20 cellular contexts compared by ENCODE assay signal in genomic region chr15:56893349-56893678, GRCh38. TPM values are rescaled to one million over a fixed set of nuclear protein-coding genes. Genes with fewer than 3 reads are reported as not detected.
DNase-seq lines count a peak whose midpoint lies in the region; ATAC-seq and TF ChIP-seq lines count a peak whose summit lies in the region.
"Had no signal": no experiment of that assay in that cellular context is flagged by ENCODE, and none has a peak within 500 bp of the region (broad histone marks: within the 10 kb centered on the region; RNA-seq: fewer than 3 reads in every experiment).

No MANE protein-coding gene starts in this region.

- peaks cover 7% of the 10 kb centered on the region in 2 donors for H3K4me1 Mint-ChIP-seq in natural killer cell treated with Interleukin-12 subunit alpha and Interleukin-12 subunit beta and Interleukin-15 and Interleukin-18, amount 100 ng/mL, for 72 hours (ENCODE audit: low read depth in 2 of 2)

- DNase-seq in Right ventricle myocardium superior: no peak
- DNase-seq in right atrium auricular region (ENCODE audit: low spot score): no peak
- no peak for DNase-seq in left ventricle myocardium superior
- no peak for DNase-seq in psoas muscle
- no peak for DNase-seq in osteoblast (ENCODE audit: insufficient read length, low spot score, missing footprints)
- no peak for DNase-seq in retina
- no peak for DNase-seq in natural killer cell treated with Interleukin-12 subunit alpha and Interleukin-12 subunit beta and Interleukin-15 and Interleukin-18, amount 100 ng/mL, for 72 hours (ENCODE audit: low spot score)
- DNase-seq in stimulated activated naive CD4-positive, alpha-beta T cell treated with Interleukin-2 at 50 U/mL for 16 hours (lab: John Stamatoyannopoulos, UW): no peak
- DNase-seq: 8988T; CD8-positive, alpha-beta T cell; COR-L47; DMS 273 treated with DMSO at 0.1 percent for 48 hours; DMS53; DND-41; EL; H9 had no signal

- no peak overlapping the region for H3K4me3 Mint-ChIP-seq in natural killer cell treated with Interleukin-12 subunit alpha and Interleukin-12 subunit beta and Interleukin-15 and Interleukin-18, amount 100 ng/mL, for 72 hours
- H3K4me3 Mint-ChIP-seq: B cell; CD8-positive, alpha-beta T cell; H9 had no signal

- no peaks in the 10 kb centered on the region for H4K20me1 ChIP-seq in osteoblast (ENCODE audit: insufficient read depth, low read length)
- H4K20me1 ChIP-seq: BLaER1 treated with 17β-estradiol and CSF1 and Interleukin-3, amounts not matched to agents 10 nM and 100 nM had no signal

- no peak overlapping the region for H3K27ac Mint-ChIP-seq in natural killer cell treated with Interleukin-12 subunit alpha and Interleukin-12 subunit beta and Interleukin-15 and Interleukin-18, amount 100 ng/mL, for 72 hours
- H3K27ac Mint-ChIP-seq: B cell; CD8-positive, alpha-beta T cell; H9 had no signal

- H2AFZ ChIP-seq in osteoblast (ENCODE audit: low read length): no peak overlapping the region

- H3K4me3 ChIP-seq in right atrium auricular region: no peak overlapping the region
- H3K4me3 ChIP-seq in psoas muscle: no peak overlapping the region
- H3K4me3 ChIP-seq in osteoblast (ENCODE audit: insufficient read depth, low read length): no peak overlapping the region
- H3K4me3 ChIP-seq: BLaER1 treated with 17β-estradiol and CSF1 and Interleukin-3, amounts not matched to agents 10 nM and 100 nM; GM12878 had no signal

- peaks cover 6% of the 10 kb centered on the region for H3K36me3 Mint-ChIP-seq in natural killer cell treated with Interleukin-12 subunit alpha and Interleukin-12 subunit beta and Interleukin-15 and Interleukin-18, amount 100 ng/mL, for 72 hours
- H3K36me3 Mint-ChIP-seq: CD8-positive, alpha-beta T cell had no signal

- ATAC-seq in Right ventricle myocardium superior (ENCODE audit: poor library complexity) (peak; percentile 83), left ventricle myocardium superior (peak; percentile 93), psoas muscle (peak; percentile 54 to 85 (median 78))
- no peak for ATAC-seq in natural killer cell treated with Interleukin-12 subunit alpha and Interleukin-12 subunit beta and Interleukin-15 and Interleukin-18, amount 100 ng/mL, for 72 hours
- ATAC-seq: CD8-positive, alpha-beta T cell; GM12878 had no signal

- 3 to 25% (median 6%) methylated on average over 1 of the region's 1 CpG for WGBS in psoas muscle, 3 donors

- no peak overlapping the region for H3K4me2 ChIP-seq in osteoblast (ENCODE audit: insufficient read depth, low read length)
- H3K4me2 ChIP-seq: BLaER1 treated with 17β-estradiol and CSF1 and Interleukin-3, amounts not matched to agents 10 nM and 100 nM had no signal

- no peaks in the 10 kb centered on the region for H3K27me3 Mint-ChIP-seq in natural killer cell treated with Interleukin-12 subunit alpha and Interleukin-12 subunit beta and Interleukin-15 and Interleukin-18, amount 100 ng/mL, for 72 hours
- H3K27me3 Mint-ChIP-seq: B cell had no signal

- no peak overlapping the region for H3K27ac ChIP-seq in right atrium auricular region
- H3K27ac ChIP-seq in psoas muscle: peak overlapping the region; percentile 59
- no peak overlapping the region for H3K27ac ChIP-seq in osteoblast (ENCODE audit: low read depth, low read length)
- H3K27ac ChIP-seq: BLaER1 treated with 17β-estradiol and CSF1 and Interleukin-3, amounts not matched to agents 10 nM and 100 nM; HL-60 had no signal

- intact Hi-C loops in Right ventricle myocardium superior (cut with DNase I) (no loop called here), left ventricle myocardium superior (cut with micrococcal nuclease) (no loop called here), psoas muscle (cut with DNase I) (no loop called here)

- TF ChIP-seq CTCF in right atrium auricular region (IDR thresholded peaks at IDR 0.05) (no peak), psoas muscle (IDR thresholded peaks at IDR 0.05) (no peak), osteoblast (IDR thresholded peaks at IDR 0.05; ENCODE audit: extremely low read depth, low read depth, low read length) (no peak)

- H3K27me3 ChIP-seq in right atrium auricular region: no peaks in the 10 kb centered on the region
- no peaks in the 10 kb centered on the region for H3K27me3 ChIP-seq in psoas muscle (ENCODE audit: insufficient read depth in 3 of 3, low read length in 2 of 3)
- no peaks in the 10 kb centered on the region for H3K27me3 ChIP-seq in osteoblast (ENCODE audit: insufficient read depth, low read length)
- H3K27me3 ChIP-seq: BLaER1 treated with 17β-estradiol and CSF1 and Interleukin-3, amounts not matched to agents 10 nM and 100 nM had no signal

- H3K36me3 ChIP-seq in right atrium auricular region (no peaks in the 10 kb centered on the region), psoas muscle (ENCODE audit: insufficient read depth in 1 of 2, low read depth in 1 of 2) (no peaks in the 10 kb centered on the region), osteoblast (ENCODE audit: insufficient read depth, low read length) (no peaks in the 10 kb centered on the region)
- H3K36me3 ChIP-seq: BLaER1 treated with 17β-estradiol and CSF1 and Interleukin-3, amounts not matched to agents 10 nM and 100 nM had no signal

- H3K4me1 ChIP-seq in right atrium auricular region (peaks cover 0 to 16% of the 10 kb centered on the region in 2 donors), psoas muscle (peaks cover 17% of the 10 kb centered on the region), osteoblast (ENCODE audit: insufficient read depth, low read length) (no peaks in the 10 kb centered on the region)

- H3K79me2 ChIP-seq in osteoblast (ENCODE audit: insufficient read depth, low read length): no peaks in the 10 kb centered on the region

- H3K9me3 Mint-ChIP-seq in natural killer cell treated with Interleukin-12 subunit alpha and Interleukin-12 subunit beta and Interleukin-15 and Interleukin-18, amount 100 ng/mL, for 72 hours: no peaks in the 10 kb centered on the region
- H3K9me3 Mint-ChIP-seq: CD8-positive, alpha-beta T cell; H9 had no signal

- H3K9me3 ChIP-seq in right atrium auricular region: no peaks in the 10 kb centered on the region
- no peaks in the 10 kb centered on the region for H3K9me3 ChIP-seq in psoas muscle
- no peaks in the 10 kb centered on the region for H3K9me3 ChIP-seq in osteoblast (ENCODE audit: low read depth, low read length)

RNA-seq across cellular contexts. Expression of gene TCF12, which starts 25.1 kb away (rescaled TPM):
- total RNA-seq in Right ventricle myocardium superior (32.9 TPM), right atrium auricular region (10 to 100 TPM; 35.2 to 40.0 TPM), left ventricle myocardium superior (48.4 TPM), psoas muscle (10 to 100 TPM; 30.5 to 53.1 (median 44.8) TPM), osteoblast (82.2 and 86.5 TPM in 2 replicates)
- 10 to 100 TPM; 10.5 to 20.0 (median 10.7) TPM for polyA plus RNA-seq in psoas muscle
- 100 to 1,000 TPM in 1 of 2 donors, 10 to 100 TPM in 1; 69.4 to 140 TPM for total RNA-seq in natural killer cell treated with Interleukin-12 subunit alpha and Interleukin-12 subunit beta and Interleukin-15 and Interleukin-18, amount 100 ng/mL, for 72 hours

Comparison
In these comparisons a context has a peak if more than half of its experiments do, and no peak if none do; other contexts are left out.
1. ATAC-seq: peak in Right ventricle myocardium superior (single experiment), left ventricle myocardium superior (single experiment) and psoas muscle (4 of 4); none in natural killer cell treated with Interleukin-12 subunit alpha and Interleukin-12 subunit beta and Interleukin-15 and Interleukin-18, amount 100 ng/mL, for 72 hours (0 of 2).